Comparison of ENCODE assay signal across 10 cellular contexts in genomic region chr16:56481468-56482112, GRCh38. TPM values are rescaled to one million over a fixed set of nuclear protein-coding genes. Genes with fewer than 3 reads are reported as not detected.
DNase-seq lines count a peak whose midpoint lies in the region; ATAC-seq and TF ChIP-seq lines count a peak whose summit lies in the region.
"Had no signal": no experiment of that assay in that cellular context is flagged by ENCODE, and none has a peak within 500 bp of the region (broad histone marks: within the 10 kb centered on the region; RNA-seq: fewer than 3 reads in every experiment).

No MANE protein-coding gene starts in this region.

- no peak for ATAC-seq in stimulated activated naive CD8-positive, alpha-beta T cell treated with anti-CD3 and anti-CD28 coated beads, Interleukin-15, amount 100 ng/mL, for 72 hours
- no peak for ATAC-seq in stimulated activated naive CD8-positive, alpha-beta T cell treated with anti-CD3 and anti-CD28 coated beads, Interleukin-15, Interleukin-2, amounts not matched to agents 100 U/mL and 50 U/mL, for 24 hours

- H3K27me3 Mint-ChIP-seq in stimulated activated naive CD8-positive, alpha-beta T cell treated with anti-CD3 and anti-CD28 coated beads, Interleukin-15, amount 100 ng/mL, for 72 hours = no peaks in the 10 kb centered on the region
- H3K27me3 Mint-ChIP-seq in type B pancreatic cell = no peaks in the 10 kb centered on the region
- H3K27me3 Mint-ChIP-seq: stimulated activated naive CD8-positive, alpha-beta T cell treated with anti-CD3 and anti-CD28 coated beads, Interleukin-15, Interleukin-2, amounts not matched to agents 100 ng/mL and 50 ng/mL, for 24 hours had no signal

- H3K4me3 Mint-ChIP-seq in stimulated activated naive CD8-positive, alpha-beta T cell treated with anti-CD3 and anti-CD28 coated beads, Interleukin-15, amount 100 ng/mL, for 72 hours = no peak overlapping the region
- no peak overlapping the region for H3K4me3 Mint-ChIP-seq in type B pancreatic cell
- H3K4me3 Mint-ChIP-seq: stimulated activated naive CD8-positive, alpha-beta T cell treated with anti-CD3 and anti-CD28 coated beads, Interleukin-15, Interleukin-2, amounts not matched to agents 100 ng/mL and 50 ng/mL, for 24 hours had no signal

- H3K36me3 Mint-ChIP-seq in type B pancreatic cell = peaks cover 22% of the 10 kb centered on the region

- no peaks in the 10 kb centered on the region for H3K9me3 Mint-ChIP-seq in stimulated activated naive CD8-positive, alpha-beta T cell treated with anti-CD3 and anti-CD28 coated beads, Interleukin-15, amount 100 ng/mL, for 72 hours
- no peaks in the 10 kb centered on the region for H3K9me3 Mint-ChIP-seq in type B pancreatic cell
- H3K9me3 Mint-ChIP-seq: stimulated activated naive CD8-positive, alpha-beta T cell treated with anti-CD3 and anti-CD28 coated beads, Interleukin-15, Interleukin-2, amounts not matched to agents 100 ng/mL and 50 ng/mL, for 24 hours had no signal

- peaks cover 48% of the 10 kb centered on the region for H3K4me1 Mint-ChIP-seq in stimulated activated naive CD8-positive, alpha-beta T cell treated with anti-CD3 and anti-CD28 coated beads, Interleukin-15, amount 100 ng/mL, for 72 hours
- peaks cover 18% of the 10 kb centered on the region for H3K4me1 Mint-ChIP-seq in type B pancreatic cell (ENCODE audit: unreplicated experiment)

- H3K4me3 ChIP-seq in choroid plexus epithelial cell (ENCODE audit: low read depth, low read length) = no peak overlapping the region

- H3K27ac Mint-ChIP-seq in stimulated activated naive CD8-positive, alpha-beta T cell treated with anti-CD3 and anti-CD28 coated beads, Interleukin-15, amount 100 ng/mL, for 72 hours = peak overlapping the region; percentile 54 to 61
- H3K27ac Mint-ChIP-seq in type B pancreatic cell = peak overlapping the region; percentile 45
- H3K27ac Mint-ChIP-seq: stimulated activated naive CD8-positive, alpha-beta T cell treated with anti-CD3 and anti-CD28 coated beads, Interleukin-15, Interleukin-2, amounts not matched to agents 100 ng/mL and 50 ng/mL, for 24 hours had no signal

- DNase-seq in stimulated activated naive CD8-positive, alpha-beta T cell treated with anti-CD3 and anti-CD28 coated beads, Interleukin-15, amount 100 ng/mL, for 72 hours = no peak
- no peak for DNase-seq in stimulated activated naive CD8-positive, alpha-beta T cell treated with anti-CD3 and anti-CD28 coated beads, Interleukin-15, Interleukin-2, amounts not matched to agents 100 U/mL and 50 U/mL, for 24 hours
- DNase-seq in choroid plexus epithelial cell (ENCODE audit: low read depth) = peak; percentile 87
- no peak for DNase-seq in type B pancreatic cell (ENCODE audit: extremely low spot score, unreplicated experiment)
- no peak for DNase-seq in NAMALWA (ENCODE audit: low spot score)
- no peak for DNase-seq in activated effector memory CD4-positive, alpha-beta T cell treated with anti-CD3 and anti-CD28 coated beads, Interleukin-2, amount 50 U/mL, for 16 hours
- DNase-seq: activated CD4-positive, alpha-beta T cell treated with anti-CD3 and anti-CD28 coated beads for 48 hours; GF-D8; NCI-H526 treated with DMSO at 0.1 percent for 48 hours had no signal

- TF ChIP-seq CTCF in choroid plexus epithelial cell (conservative IDR thresholded peaks at IDR 0.05; ENCODE audit: low read depth, low read length) (no peak), type B pancreatic cell (conservative IDR thresholded peaks at IDR 0.05) (no peak)

RNA-seq across cellular contexts. Expression of gene OGFOD1, which starts 30.2 kb away (rescaled TPM):
- 45.9 and 52.2 TPM in 2 replicates for total RNA-seq in type B pancreatic cell (ENCODE audit: low replicate concordance)

RNA-seq across cellular contexts. Expression of gene NUDT21, which starts 30.5 kb away (rescaled TPM):
- 139 and 148 TPM in 2 replicates for total RNA-seq in type B pancreatic cell (ENCODE audit: low replicate concordance)

RNA-seq across cellular contexts. Expression of gene BBS2, which starts 38.2 kb away (rescaled TPM):
- total RNA-seq in type B pancreatic cell (ENCODE audit: low replicate concordance) = 37.6 and 39.6 TPM in 2 replicates

RNA-seq across cellular contexts. Expression of gene AMFR, which starts 56.2 kb away (rescaled TPM):
- total RNA-seq in type B pancreatic cell (ENCODE audit: low replicate concordance) = 65.4 and 86.4 TPM in 2 replicates
